ENCODE assay signal across 9 cellular contexts in genomic region chr2:27494284-27494943, GRCh38. TPM values are rescaled to one million over a fixed set of nuclear protein-coding genes. Genes with fewer than 3 reads are reported as not detected.
DNase-seq lines count a peak whose midpoint lies in the region; ATAC-seq and TF ChIP-seq lines count a peak whose summit lies in the region.
"Had no signal": no experiment of that assay in that cellular context is flagged by ENCODE, and none has a peak within 500 bp of the region (broad histone marks: within the 10 kb centered on the region; RNA-seq: fewer than 3 reads in every experiment).

No MANE protein-coding gene starts in this region.

- no peaks in the 10 kb centered on the region for H3K36me3 ChIP-seq in HCT116 (ENCODE audit: control insufficient read depth in 1 of 2, insufficient read depth in 2 of 2, low read length in 2 of 2)
- no peaks in the 10 kb centered on the region for H3K36me3 ChIP-seq in ascending aorta
- no peaks in the 10 kb centered on the region for H3K36me3 ChIP-seq in iPS-20b (ENCODE audit: insufficient read depth, low read depth, low read length)
- peaks cover 4% of the 10 kb centered on the region for H3K36me3 ChIP-seq in skeletal muscle satellite cell (ENCODE audit: insufficient read depth, low read length)

- H3K9me2 ChIP-seq in HCT116 (ENCODE audit: insufficient read depth) = no peaks in the 10 kb centered on the region

- H3K27ac ChIP-seq in HCT116 (ENCODE audit: low read depth, low read length) = no peak overlapping the region; the same call in 1 of the 2 replicates
- H3K27ac ChIP-seq in ascending aorta = peak overlapping the region; percentile 81 to 91
- H3K27ac ChIP-seq in iPS-20b (ENCODE audit: low read length) = no peak overlapping the region

- no peak for TF ChIP-seq POLR2A in HCT116 (IDR thresholded peaks at IDR 0.05; ENCODE audit: borderline replicate concordance, extremely low read depth, insufficient read depth, insufficient read length)

- BruUV-seq in HCT116 (replicated peaks; lab: Mats Ljungman, UMichigan) = no TSS peak

- TF ChIP-seq RAD21 in HCT116 (IDR thresholded peaks at IDR 0.05; ENCODE audit: low read depth) = no peak

- H3K4me3 ChIP-seq in HCT116 (replicated peaks in 1 of 2; ENCODE audit: low read depth in 1 of 2, low read length in 2 of 2) = peak overlapping the region; percentile 40 to 55
- H3K4me3 ChIP-seq in ascending aorta = peak overlapping the region; percentile 80 to 96
- H3K4me3 ChIP-seq in iPS-20b (ENCODE audit: low read length) = peak overlapping the region; percentile 91
- peak overlapping the region; percentile 73 for H3K4me3 ChIP-seq in skeletal muscle satellite cell (ENCODE audit: low read length)

- H3K9ac ChIP-seq in HCT116 (ENCODE audit: low read length) (peak overlapping the region; percentile 50), iPS-20b (ENCODE audit: low read depth, low read length) (peak overlapping the region; percentile 61; the same call in 1 of the 2 replicates), skeletal muscle satellite cell (ENCODE audit: low read depth, low read length) (peak overlapping the region; percentile 83)

- RAD21 ChIA-PET in HCT116 (lab: Charles Lee; ENCODE audit: low non-redundant PET in 1 of 2, low total read pairs in 2 of 2, uncharacterized antibody in 2 of 2, unreplicated experiment in 2 of 2) = no interaction called here

- no peak overlapping the region for H2AFZ ChIP-seq in HCT116 (ENCODE audit: low read depth, low read length, poor library complexity, severe bottlenecking)

- H3K9me3 ChIP-seq in HCT116 (ENCODE audit: control insufficient read depth in 1 of 2, insufficient read depth in 1 of 2, low read depth in 1 of 2, low read length in 2 of 2) (no peaks in the 10 kb centered on the region), ascending aorta (no peaks in the 10 kb centered on the region), iPS-20b (ENCODE audit: insufficient read depth, low read depth, low read length) (no peaks in the 10 kb centered on the region), skeletal muscle satellite cell (replicated peaks; ENCODE audit: low read length) (no peaks in the 10 kb centered on the region)

- POLR2A ChIA-PET in HCT116 (lab: Charles Lee) = no interaction called here

- H3K4me2 ChIP-seq in HCT116 (ENCODE audit: low read length) (peak overlapping the region; percentile 76), skeletal muscle satellite cell (ENCODE audit: low read length) (peak overlapping the region; percentile 95)

- DNase-seq in HCT116 (ENCODE audit: low read depth, low spot score) (no peak), ascending aorta (ENCODE audit: low spot score in 2 of 2) (peak in 1 of 2 donors; percentile 84)
- no peak for DNase-seq in stimulated activated CD8-positive, alpha-beta memory T cell treated with anti-CD3 and anti-CD28 coated beads, Interleukin-4, amount 100 ng/mL, for 48 hours

- intact Hi-C loops in HCT116 (cut with micrococcal nuclease) = no loop called here
- intact Hi-C loops in ascending aorta (cut with DNase I) = loop anchor here (10.0 kb wide), 1 partner anchor 360 kb away; the partner anchor contains the start of genes PREB and PRR30

- no peaks in the 10 kb centered on the region for H3K79me2 ChIP-seq in HCT116 (ENCODE audit: insufficient read depth, low read length)

- ATAC-seq in HCT116 (peak; percentile 10), GM21367 (IDR thresholded peaks at IDR 0.05; ENCODE audit: unreplicated experiment) (no peak), GM19395 (IDR thresholded peaks at IDR 0.05; ENCODE audit: unreplicated experiment) (no peak), HG03175 (IDR thresholded peaks at IDR 0.05; ENCODE audit: unreplicated experiment) (no peak)

- peaks cover 0 to 17% of the 10 kb centered on the region in 2 experiments; a peak in 3 of 4 replicates for H3K4me1 ChIP-seq in HCT116 (ENCODE audit: control insufficient read depth in 1 of 2, insufficient read depth in 2 of 2, low read length in 2 of 2)
- peaks cover 0 to 11% of the 10 kb centered on the region in 2 donors for H3K4me1 ChIP-seq in ascending aorta
- peaks cover 9% of the 10 kb centered on the region for H3K4me1 ChIP-seq in iPS-20b (ENCODE audit: insufficient read depth, low read length)
- peaks cover 13% of the 10 kb centered on the region for H3K4me1 ChIP-seq in skeletal muscle satellite cell (ENCODE audit: control insufficient read depth, insufficient read depth, low read length)

- H3K27me3 ChIP-seq in HCT116 (ENCODE audit: insufficient read depth, low read length) (peaks cover 8% of the 10 kb centered on the region; the same call in 1 of the 2 replicates), ascending aorta (no peaks in the 10 kb centered on the region), iPS-20b (ENCODE audit: insufficient read depth, low read length) (peaks cover 56% of the 10 kb centered on the region), skeletal muscle satellite cell (ENCODE audit: control insufficient read depth, insufficient read depth, low read length) (no peaks in the 10 kb centered on the region)

- CTCF ChIA-PET in HCT116 (lab: Charles Lee) = no interaction called here

- H4K20me1 ChIP-seq in HCT116 (ENCODE audit: insufficient read depth) = no peaks in the 10 kb centered on the region

- TF ChIP-seq CTCF in HCT116 (IDR thresholded peaks at IDR 0.05 in 2 of 3, conservative IDR thresholded peaks at IDR 0.05 in 1 of 3; ENCODE audit: borderline replicate concordance in 1 of 3, insufficient read depth in 1 of 3, low read depth in 2 of 3, low read length in 2 of 3) = no peak
- TF ChIP-seq CTCF in ascending aorta (IDR thresholded peaks at IDR 0.05) = no peak

TF ChIP-seq in HCT116, 20 proteins besides CTCF, POLR2A, EP300 and RAD21:
- TF ChIP-seq EZH2 (IDR thresholded peaks at IDR 0.05) = no peak
- TF ChIP-seq REST (IDR thresholded peaks at IDR 0.05; ENCODE audit: low read depth) = no peak
- TF ChIP-seq FOSL1 (IDR thresholded peaks at IDR 0.05; ENCODE audit: low read depth) = no peak
TF ChIP-seq in HCT116: peak in this region for 0.

RNA-seq across cellular contexts. Expression of gene FNDC4, which starts 0.6 kb away (rescaled TPM):
- total RNA-seq in HCT116 (2021; ENCODE audit: unreplicated experiment) (3.3 TPM), ascending aorta (18.1 TPM)
- 3.6 and 4.3 TPM in 2 replicates for polyA plus RNA-seq in HCT116 (2012)
- 12.0 and 14.4 TPM in 2 replicates for total RNA-seq in skeletal muscle satellite cell (2012; rRNA removed)

RNA-seq across cellular contexts. Expression of gene GCKR, which starts 2.2 kb away (rescaled TPM):
- total RNA-seq in HCT116 (2021; ENCODE audit: unreplicated experiment) (not detected), ascending aorta (not detected)
- 0.09 and 0.11 TPM in 2 replicates for polyA plus RNA-seq in HCT116 (2012)
- total RNA-seq in skeletal muscle satellite cell (2012; rRNA removed) = 0.51 and 1.1 TPM in 2 replicates
- total RNA-seq: SK-MEL-5 had no signal

RNA-seq across cellular contexts. Expression of gene IFT172, which starts 4.9 kb away (rescaled TPM):
- total RNA-seq in HCT116 (2021; ENCODE audit: unreplicated experiment) (13.7 TPM), ascending aorta (204 TPM)
- 15.6 and 16.3 TPM in 2 replicates for polyA plus RNA-seq in HCT116 (2012)
- total RNA-seq in skeletal muscle satellite cell (2012; rRNA removed) = 18.3 and 18.8 TPM in 2 replicates

RNA-seq across cellular contexts. Expression of gene KRTCAP3, which starts 52.2 kb away (rescaled TPM):
- total RNA-seq in HCT116 (2021; ENCODE audit: unreplicated experiment) = 65.7 TPM
- polyA plus RNA-seq in HCT116 (2012) = 107 and 120 TPM in 2 replicates
- total RNA-seq in ascending aorta = not detected
- total RNA-seq in skeletal muscle satellite cell (2012; rRNA removed) = not detected in 2 replicates
- total RNA-seq: SK-MEL-5 had no signal

Comparison
In these comparisons a context has a peak if more than half of its experiments do, and no peak if none do; other contexts are left out.
1. H3K27ac ChIP-seq: peak in ascending aorta (2 of 2); none in HCT116 (single experiment) and iPS-20b (single experiment).
2. RNA of gene IFT172, which starts 4.9 kb away (total RNA-seq): 204 TPM in ascending aorta (single experiment); 13.7 TPM in HCT116 (single experiment); every median in the first group is over 10 times any median in the second.
3. Peak in every context shown above with its lines, with median percentiles within 50 percentile points of each other: H3K4me3 ChIP-seq and H3K9ac ChIP-seq.